16 cellular contexts compared by ENCODE assay signal in genomic region chrX:148517191-148517590, GRCh38. TPM values are rescaled to one million over a fixed set of nuclear protein-coding genes. Genes with fewer than 3 reads are reported as not detected.
"Had no signal": no experiment of that assay in that cellular context is flagged by ENCODE, and none has a peak within 500 bp of the region (broad histone marks: within the 10 kb centered on the region; RNA-seq: fewer than 3 reads in every experiment).

No MANE protein-coding gene starts in this region.

- H3K27ac Mint-ChIP-seq: immature natural killer cell, naive B cell had no signal

- FAIRE-seq: endometrium had no signal

- H3K36me3 ChIP-seq: adrenal gland, lower lobe of right lung, stomach, thoracic aorta had no signal

- H3K79me2 ChIP-seq: parathyroid adenoma had no signal

- H3K27ac ChIP-seq: adrenal gland, lower lobe of right lung, parathyroid adenoma, skin epidermis, stomach, thoracic aorta had no signal

- H3K4me3 ChIP-seq: adrenal gland, lower lobe of right lung, skin epidermis, stomach, thoracic aorta had no signal

- H3K4me1 ChIP-seq: adrenal gland, lower lobe of right lung, parathyroid adenoma, stomach had no signal

- H3K4me1 Mint-ChIP-seq: immature natural killer cell had no signal

- H2AFZ ChIP-seq: parathyroid adenoma had no signal

- ATAC-seq: esophagus mucosa, left cardiac atrium, lower lobe of right lung had no signal

- H3K36me3 Mint-ChIP-seq: immature natural killer cell, naive B cell had no signal

- H3K9ac ChIP-seq: parathyroid adenoma had no signal

- H3K9me3 Mint-ChIP-seq: immature natural killer cell, naive B cell had no signal

- H3K27me3 ChIP-seq: adrenal gland, stomach had no signal

- H3K4me3 Mint-ChIP-seq: immature natural killer cell, naive B cell had no signal

- DNase-seq: activated CD4-positive, alpha-beta T cell treated with anti-CD3 and anti-CD28 coated beads for 4 hours; activated naive CD4-positive, alpha-beta T cell treated with anti-CD3 and anti-CD28 coated beads, Interleukin-2, amount 50 U/mL, for 16 hours; adrenal gland; foreskin fibroblast; immature natural killer cell; left cardiac atrium; lower lobe of right lung; midbrain; naive B cell; stomach; T1000 had no signal

- H3K27me3 Mint-ChIP-seq: naive B cell had no signal

- H3K9me3 ChIP-seq: adrenal gland, lower lobe of right lung, stomach, thoracic aorta had no signal

RNA-seq across cellular contexts. Expression of gene AFF2, which starts 16.8 kb away (rescaled TPM):
- polyA plus RNA-seq: immature natural killer cell had no signal
